24 cellular contexts compared by ENCODE assay signal in the genomic region with DNA sequence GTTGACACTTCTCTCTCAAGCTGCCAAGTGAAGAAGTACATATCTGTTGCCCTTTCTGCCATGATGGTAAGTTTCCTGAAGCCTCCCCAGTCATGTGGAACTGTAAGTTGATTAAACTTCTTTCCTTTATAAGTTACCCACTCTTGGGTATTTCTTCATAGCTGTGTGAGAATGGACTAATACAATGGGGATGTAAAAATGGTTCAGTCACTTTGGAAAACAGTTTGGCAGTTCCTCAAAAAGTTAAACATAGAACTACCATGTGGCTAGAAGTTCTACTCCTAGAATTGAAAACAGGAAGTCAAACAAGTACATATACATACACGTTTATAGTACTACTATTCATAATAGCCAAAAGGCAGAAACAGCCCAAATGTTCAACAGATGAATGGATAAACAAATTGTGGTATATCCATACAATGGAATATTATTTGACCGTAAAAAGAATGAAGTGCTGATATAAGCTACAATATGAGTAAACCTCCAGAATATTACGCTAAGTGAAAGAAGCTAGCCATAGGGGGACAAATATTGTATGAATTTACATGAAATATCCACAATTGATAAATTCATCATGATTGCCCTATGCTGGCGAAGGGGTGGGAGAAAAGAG. TPM values are rescaled to one million over a fixed set of nuclear protein-coding genes. Genes with fewer than 3 reads are reported as not detected.
"Had no signal": no experiment of that assay in that cellular context is flagged by ENCODE, and none has a peak within 500 bp of the region (broad histone marks: within the 10 kb centered on the region; RNA-seq: fewer than 3 reads in every experiment).

No MANE protein-coding gene starts in this region.

- H3K4me3 Mint-ChIP-seq: brain; naive B cell; neural crest cell; stimulated activated memory B cell treated with anti-CD40 and anti-IgM and Interleukin-4, amounts not matched to agents 10 μg/mL and 1 μg/mL and 100 μg/mL, for 72 hours had no signal

- H3K27ac Mint-ChIP-seq: activated naive CD4-positive, alpha-beta T cell treated with anti-CD3 and anti-CD28 coated beads, Interleukin-2, amount 50 U/mL, for 72 hours; naive B cell; stimulated activated memory B cell treated with anti-CD40 and anti-IgM and Interleukin-4, amounts not matched to agents 10 μg/mL and 1 μg/mL and 100 μg/mL, for 72 hours had no signal

- H3K27me3 Mint-ChIP-seq: brain had no signal

- H3K4me1 ChIP-seq: left lung had no signal

- H3K27ac ChIP-seq: dorsolateral prefrontal cortex, esophagus squamous epithelium, gastrocnemius medialis, left lung, suprapubic skin, tibial nerve had no signal

- DNase-seq: activated CD4-positive, alpha-beta T cell treated with anti-CD3 and anti-CD28 coated beads for 1 hour; activated CD4-positive, alpha-beta T cell treated with anti-CD3 and anti-CD28 coated beads, Interleukin-2, amount 50 U/mL, for 1 hour; activated gamma-delta T cell treated with Interleukin-2 at 50 U/mL for 16 hours; activated T-cell treated with anti-CD3 and anti-CD28 coated beads, Interleukin-2, amount 50 U/mL, for 1 hour; aorta; dorsolateral prefrontal cortex; esophagus squamous epithelium; gastrocnemius medialis; hippocampal formation; kidney glomerular epithelial cell; left lung; naive B cell; occipital lobe; small intestine; stimulated activated CD4-positive, alpha-beta T cell treated with anti-CD3 and anti-CD28 coated beads, Interleukin-2, amount 100 ng/mL, for 24 hours; stomach had no signal

- H3K36me3 ChIP-seq: esophagus squamous epithelium, gastrocnemius medialis, left lung, stomach, suprapubic skin, tibial nerve had no signal

- ATAC-seq: activated naive CD4-positive, alpha-beta T cell treated with anti-CD3 and anti-CD28 coated beads, Interleukin-2, amount 50 U/mL, for 72 hours; gastrocnemius medialis; left lung; sciatic nerve; stimulated activated memory B cell treated with anti-CD40 and anti-IgM and Interleukin-4, amounts not matched to agents 10 μg/mL and 1 μg/mL and 100 μg/mL, for 72 hours had no signal

- H3K4me1 Mint-ChIP-seq: naive B cell; stimulated activated memory B cell treated with anti-CD40 and anti-IgM and Interleukin-4, amounts not matched to agents 10 μg/mL and 1 μg/mL and 100 μg/mL, for 72 hours had no signal

- H3K4me3 ChIP-seq: dorsolateral prefrontal cortex, esophagus squamous epithelium, gastrocnemius medialis, left lung, lung, stomach, suprapubic skin, tibial nerve had no signal

- H3K9me3 ChIP-seq: esophagus squamous epithelium, gastrocnemius medialis, suprapubic skin, tibial nerve had no signal

- H3K36me3 Mint-ChIP-seq: naive B cell; stimulated activated memory B cell treated with anti-CD40 and anti-IgM and Interleukin-4, amounts not matched to agents 10 μg/mL and 1 μg/mL and 100 μg/mL, for 72 hours had no signal

- H3K27me3 ChIP-seq: dorsolateral prefrontal cortex, esophagus squamous epithelium, gastrocnemius medialis, left lung, stomach, suprapubic skin, tibial nerve had no signal

RNA-seq across cellular contexts. Expression of gene DKK3, which starts 16.0 kb away (rescaled TPM):
- total RNA-seq: activated naive CD4-positive, alpha-beta T cell treated with anti-CD3 and anti-CD28 coated beads, Interleukin-2, amount 50 U/mL, for 72 hours had no signal
